In the genomic region with DNA sequence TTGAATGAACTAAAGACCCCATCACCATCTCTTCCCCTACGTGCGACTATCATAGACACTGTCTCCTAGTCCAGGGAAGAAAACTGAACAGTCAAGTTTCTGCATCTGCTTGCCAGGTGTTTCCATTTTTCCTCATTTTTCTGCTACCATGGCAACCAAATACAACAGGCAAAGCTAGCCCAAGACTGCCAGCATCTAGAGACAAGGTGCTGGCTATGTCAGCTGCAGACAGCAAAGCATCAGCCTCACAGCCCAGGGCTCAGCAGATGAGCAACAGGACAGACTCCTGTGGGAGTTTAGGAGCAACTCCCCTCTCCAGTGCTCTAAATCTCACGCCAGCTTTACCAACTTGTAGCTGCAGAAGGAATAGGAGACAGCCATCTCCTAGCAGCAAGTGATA, we compare ENCODE assay signal across 19 cellular contexts.
DNase-seq lines count a peak whose midpoint lies in the region; ATAC-seq, FAIRE-seq and TF ChIP-seq lines count a peak whose summit lies in the region.
"Had no signal": no experiment of that assay in that cellular context is flagged by ENCODE, and none has a peak within 500 bp of the region (broad histone marks: within the 10 kb centered on the region; RNA-seq: fewer than 3 reads in every experiment).

No MANE protein-coding gene starts in this region.

- H3K9me3 ChIP-seq in A549 (no peaks in the 10 kb centered on the region), gastrocnemius medialis (no peaks in the 10 kb centered on the region)

- ATAC-seq in A549 (peak; percentile 24 to 33; a peak in 4 of 6 replicates), gastrocnemius medialis (no peak)

- DNase-seq in NCI-H146 (lab: John Stamatoyannopoulos, UW): peak; percentile 9
- no peak for DNase-seq in NCI-H146 treated with DMSO at 0.1 percent for 48 hours (lab: John Stamatoyannopoulos, UW; ENCODE audit: unreplicated experiment)
- DNase-seq in A549 (ENCODE audit: low read depth in 1 of 2, low spot score in 1 of 2): no peak
- peak; percentile 4 for DNase-seq in SK-N-DZ (ENCODE audit: low spot score)
- peak; percentile 61 for DNase-seq in islet precursor cell
- DNase-seq in activated CD4-positive, CD25-positive, alpha-beta regulatory T cell (lab: John Stamatoyannopoulos, UW): no peak
- DNase-seq in T1000 (lab: John Stamatoyannopoulos, UW): no peak
- DNase-seq in gastrocnemius medialis: no peak
- DNase-seq: activated CD4-positive, alpha-beta memory T cell treated with anti-CD3 and anti-CD28 coated beads for 36 hours; activated naive CD4-positive, alpha-beta T cell treated with anti-CD3 and anti-CD28 coated beads, Interleukin-2, amount 50 U/mL, for 16 hours; activated T-cell treated with anti-CD3 and anti-CD28 coated beads, Interleukin-2, amount 50 U/mL, for 1 hour; C1 segment of cervical spinal cord; H9; NCI-H1436; NCI-H446; stimulated activated CD4-positive, alpha-beta T cell treated with anti-CD3 and anti-CD28 coated beads, Interleukin-2, amount 100 ng/mL, for 24 hours had no signal

- TF ChIP-seq CTCF in A549 (IDR thresholded peaks at IDR 0.05): no peak
- TF ChIP-seq CTCF in gastrocnemius medialis (IDR thresholded peaks at IDR 0.05 in 4 of 5, conservative IDR thresholded peaks at IDR 0.05 in 1 of 5): no peak

- no peak overlapping the region for H3K4me2 ChIP-seq in A549

- FAIRE-seq in A549 (lab: Jason Lieb, UNC): no peak
- FAIRE-seq: A204.1, colon, endometrium had no signal

- H3K4me1 ChIP-seq in A549: no peaks in the 10 kb centered on the region
- peaks cover 9 to 14% of the 10 kb centered on the region in 2 donors for H3K4me1 ChIP-seq in gastrocnemius medialis

- WGBS in A549 (ENCODE audit: missing lambda C conversion rate): 95% methylated on average over 3 of the region's 3 CpGs

- H3K4me3 ChIP-seq in A549 (no peak overlapping the region), gastrocnemius medialis (no peak overlapping the region)

- no peaks in the 10 kb centered on the region for H3K27me3 ChIP-seq in gastrocnemius medialis

- TF ChIP-seq POLR2A in A549 (IDR thresholded peaks at IDR 0.05; ENCODE audit: low read length) (no peak), gastrocnemius medialis (IDR thresholded peaks at IDR 0.05) (no peak)

- POLR2A ChIA-PET in A549 (lab: Yijun Ruan, JAX): no interaction called here

- TF ChIP-seq RAD21 in A549 (conservative IDR thresholded peaks at IDR 0.05 in 1 of 2, IDR thresholded peaks at IDR 0.05 in 1 of 2): no peak

- TF ChIP-seq EP300 in A549 (IDR thresholded peaks at IDR 0.05): no peak

- H3K36me3 ChIP-seq in gastrocnemius medialis: no peaks in the 10 kb centered on the region

- intact Hi-C loops in gastrocnemius medialis (cut with DNase I; ENCODE audit: low total_unique reads): no loop called here

- H3K27ac ChIP-seq in A549 (no peak overlapping the region), gastrocnemius medialis (no peak overlapping the region)

- in situ Hi-C loops in gastrocnemius medialis (cut with MboI; ENCODE audit: low sequenced_read_pairs in 4 of 4): no loop called here

- CTCF ChIA-PET in A549 (lab: Yijun Ruan, JAX): no interaction called here

TF ChIP-seq in A549, 52 proteins besides CTCF, POLR2A, EP300 and RAD21:
- TF ChIP-seq, protein P1, sequence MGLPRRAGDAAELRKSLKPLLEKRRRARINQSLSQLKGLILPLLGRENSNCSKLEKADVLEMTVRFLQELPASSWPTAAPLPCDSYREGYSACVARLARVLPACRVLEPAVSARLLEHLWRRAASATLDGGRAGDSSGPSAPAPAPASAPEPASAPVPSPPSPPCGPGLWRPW (IDR thresholded peaks at IDR 0.05): no peak
- no peak for TF ChIP-seq POLR2AphosphoS2 (conservative IDR thresholded peaks at IDR 0.05; ENCODE audit: low read length)
- no peak for TF ChIP-seq NPAS2 (CRISPR knock-in tag; IDR thresholded peaks at IDR 0.05; ENCODE audit: borderline replicate concordance)
- no peak for TF ChIP-seq JUNB (IDR thresholded peaks at IDR 0.05)
- no peak for TF ChIP-seq HOXB13 (CRISPR knock-in tag; IDR thresholded peaks at IDR 0.05; ENCODE audit: low read depth)
- TF ChIP-seq MYC (IDR thresholded peaks at IDR 0.05; ENCODE audit: borderline replicate concordance, low read length): no peak
- TF ChIP-seq CBX8 (IDR thresholded peaks at IDR 0.05): no peak

Comparison
In these comparisons a context has a peak if more than half of its experiments do, and no peak if none do; other contexts are left out.
1. DNase-seq: peak in NCI-H146 (single experiment), SK-N-DZ (single experiment) and islet precursor cell (single experiment); none in NCI-H146 treated with DMSO at 0.1 percent for 48 hours (single experiment), A549 (0 of 2), activated CD4-positive, CD25-positive, alpha-beta regulatory T cell (0 of 4), T1000 (single experiment) and gastrocnemius medialis (0 of 2).
2. ATAC-seq: peak in A549 (2 of 2); none in gastrocnemius medialis (0 of 2).